Comparison of ENCODE assay signal across 24 cellular contexts in genomic region chr1:101205457-101205856, GRCh38. TPM values are rescaled to one million over a fixed set of nuclear protein-coding genes. Genes with fewer than 3 reads are reported as not detected.
DNase-seq lines count a peak whose midpoint lies in the region; ATAC-seq and TF ChIP-seq lines count a peak whose summit lies in the region.
"Had no signal": no experiment of that assay in that cellular context is flagged by ENCODE, and none has a peak within 500 bp of the region (broad histone marks: within the 10 kb centered on the region; RNA-seq: fewer than 3 reads in every experiment).

No MANE protein-coding gene starts in this region.

- no peaks in the 10 kb centered on the region for H3K9me3 ChIP-seq in heart left ventricle
- H3K9me3 ChIP-seq: body of pancreas, Caco-2, mucosa of descending colon, uterus had no signal

- peaks cover 0 to 16% (median 4%) of the 10 kb centered on the region in 12 donors for H3K4me1 ChIP-seq in heart left ventricle
- H3K4me1 ChIP-seq: body of pancreas, Caco-2, neural progenitor cell, uterus had no signal

- no peak for TF ChIP-seq POLR2A in heart left ventricle (IDR thresholded peaks at IDR 0.05)

- H3K36me3 ChIP-seq in heart left ventricle = no peaks in the 10 kb centered on the region
- H3K36me3 ChIP-seq: neural progenitor cell, uterus had no signal

- DNase-seq in NCI-H2171 treated with DMSO at 0.1 percent for 48 hours (lab: John Stamatoyannopoulos, UW) = peak; percentile 59
- DNase-seq in NCI-H2171 (lab: John Stamatoyannopoulos, UW) = no peak
- DNase-seq in heart left ventricle = no peak
- no peak for DNase-seq in cardiac septum (ENCODE audit: low spot score)
- DNase-seq in stimulated activated naive CD8-positive, alpha-beta T cell treated with anti-CD3 and anti-CD28 coated beads, Interleukin-15, Interleukin-2, amounts not matched to agents 100 U/mL and 50 U/mL, for 24 hours = no peak
- no peak for DNase-seq in SIG-M5 (lab: John Stamatoyannopoulos, UW)
- DNase-seq in AML-193 (lab: John Stamatoyannopoulos, UW) = no peak
- DNase-seq: 8988T; activated naive CD8-positive, alpha-beta T cell treated with anti-CD3 and anti-CD28 coated beads, Interleukin-2, amount 10 ng/mL, durations not matched to agents 7 days and 5 days; activated T-cell treated with anti-CD3 and anti-CD28 coated beads, Interleukin-2, amount 50 U/mL, for 4 hours; body of pancreas; Caco-2; cortex of kidney; EL; glutamatergic neuron; mucosa of descending colon; NCI-H1105 treated with DMSO at 0.1 percent for 48 hours; NCI-H526; stimulated activated CD4-positive, alpha-beta T cell treated with anti-CD3 and anti-CD28 coated beads, Interleukin-4, amount 100 ng/mL, for 1 hour; uterus had no signal

- ATAC-seq in heart left ventricle = no peak
- peak; percentile 92 for ATAC-seq in activated T-helper 17 cell treated with anti-CD3 and anti-CD28 coated beads, Interleukin-2, amount 50 U/mL, for 72 hours (replicated peaks)
- peak; percentile 63 for ATAC-seq in stimulated activated naive CD8-positive, alpha-beta T cell treated with anti-CD3 and anti-CD28 coated beads, Interleukin-15, Interleukin-2, amounts not matched to agents 100 U/mL and 50 U/mL, for 24 hours
- ATAC-seq: body of pancreas, mucosa of descending colon had no signal

- H3K4me3 Mint-ChIP-seq in activated T-helper 17 cell treated with anti-CD3 and anti-CD28 coated beads, Interleukin-2, amount 50 U/mL, for 72 hours = peak overlapping the region; percentile 64
- H3K4me3 Mint-ChIP-seq: activated naive CD8-positive, alpha-beta T cell treated with anti-CD3 and anti-CD28 coated beads, Interleukin-2, amount 10 ng/mL, durations not matched to agents 7 days and 5 days; activated T-cell treated with anti-CD3 and anti-CD28 coated beads, Interleukin-2, amount 50 U/mL, for 4 hours; B cell; neural progenitor cell had no signal

- no peak for TF ChIP-seq CTCF in heart left ventricle (IDR thresholded peaks at IDR 0.05)

- H3K27ac Mint-ChIP-seq in activated T-helper 17 cell treated with anti-CD3 and anti-CD28 coated beads, Interleukin-2, amount 50 U/mL, for 72 hours = peak overlapping the region; percentile 87
- H3K27ac Mint-ChIP-seq: activated naive CD8-positive, alpha-beta T cell treated with anti-CD3 and anti-CD28 coated beads, Interleukin-2, amount 10 ng/mL, durations not matched to agents 7 days and 5 days; B cell; neural progenitor cell had no signal

- intact Hi-C loops in heart left ventricle (cut with DNase I) = no loop called here
- intact Hi-C loops in cardiac septum (cut with DNase I) = loop anchor here (2.0 kb wide), 1 partner anchor 31 kb away; the partner anchor contains the start of gene S1PR1

- H3K36me3 Mint-ChIP-seq in activated T-helper 17 cell treated with anti-CD3 and anti-CD28 coated beads, Interleukin-2, amount 50 U/mL, for 72 hours (ENCODE audit: low read depth) = no peaks in the 10 kb centered on the region
- H3K36me3 Mint-ChIP-seq: neural progenitor cell had no signal

- no peaks in the 10 kb centered on the region for H3K9me3 Mint-ChIP-seq in activated T-helper 17 cell treated with anti-CD3 and anti-CD28 coated beads, Interleukin-2, amount 50 U/mL, for 72 hours
- H3K9me3 Mint-ChIP-seq: activated naive CD8-positive, alpha-beta T cell treated with anti-CD3 and anti-CD28 coated beads, Interleukin-2, amount 10 ng/mL, durations not matched to agents 7 days and 5 days; activated T-cell treated with anti-CD3 and anti-CD28 coated beads, Interleukin-2, amount 50 U/mL, for 4 hours; neural progenitor cell had no signal

- H3K27me3 Mint-ChIP-seq in activated T-helper 17 cell treated with anti-CD3 and anti-CD28 coated beads, Interleukin-2, amount 50 U/mL, for 72 hours = no peaks in the 10 kb centered on the region
- H3K27me3 Mint-ChIP-seq: activated naive CD8-positive, alpha-beta T cell treated with anti-CD3 and anti-CD28 coated beads, Interleukin-2, amount 10 ng/mL, durations not matched to agents 7 days and 5 days; B cell had no signal

- peaks cover 13% of the 10 kb centered on the region for H3K4me1 Mint-ChIP-seq in activated T-helper 17 cell treated with anti-CD3 and anti-CD28 coated beads, Interleukin-2, amount 50 U/mL, for 72 hours
- H3K4me1 Mint-ChIP-seq: B cell had no signal

- H3K4me3 ChIP-seq in heart left ventricle = no peak overlapping the region
- H3K4me3 ChIP-seq: body of pancreas, mucosa of descending colon, neural progenitor cell, uterus had no signal

- peak overlapping the region in 7 of 12 donors; percentile 15 to 85 (median 73) for H3K27ac ChIP-seq in heart left ventricle
- H3K27ac ChIP-seq: body of pancreas, HL-60, neural progenitor cell, uterus had no signal

- no peaks in the 10 kb centered on the region for H3K27me3 ChIP-seq in heart left ventricle
- H3K27me3 ChIP-seq: body of pancreas, neural progenitor cell, uterus had no signal

RNA-seq across cellular contexts. Expression of gene S1PR1, which starts 31.4 kb away (rescaled TPM):
- 100 to 1,000 TPM in 2 of 9 donors, 10 to 100 TPM in 7; 40.6 to 175 (median 61.7) TPM for total RNA-seq in heart left ventricle
- 10 to 100 TPM; 37.0 to 60.6 TPM for polyA plus RNA-seq in heart left ventricle
- total RNA-seq in cardiac septum = 57.9 TPM
- 100 to 1,000 TPM; 147 to 170 TPM for total RNA-seq in activated T-helper 17 cell treated with anti-CD3 and anti-CD28 coated beads, Interleukin-2, amount 50 U/mL, for 72 hours
- total RNA-seq: Caco-2 had no signal

Comparison
In these comparisons a context has a peak if more than half of its experiments do, and no peak if none do; other contexts are left out.
1. ATAC-seq: peak in activated T-helper 17 cell treated with anti-CD3 and anti-CD28 coated beads, Interleukin-2, amount 50 U/mL, for 72 hours (single experiment) and stimulated activated naive CD8-positive, alpha-beta T cell treated with anti-CD3 and anti-CD28 coated beads, Interleukin-15, Interleukin-2, amounts not matched to agents 100 U/mL and 50 U/mL, for 24 hours (single experiment); none in heart left ventricle (0 of 4).